In the genomic region with DNA sequence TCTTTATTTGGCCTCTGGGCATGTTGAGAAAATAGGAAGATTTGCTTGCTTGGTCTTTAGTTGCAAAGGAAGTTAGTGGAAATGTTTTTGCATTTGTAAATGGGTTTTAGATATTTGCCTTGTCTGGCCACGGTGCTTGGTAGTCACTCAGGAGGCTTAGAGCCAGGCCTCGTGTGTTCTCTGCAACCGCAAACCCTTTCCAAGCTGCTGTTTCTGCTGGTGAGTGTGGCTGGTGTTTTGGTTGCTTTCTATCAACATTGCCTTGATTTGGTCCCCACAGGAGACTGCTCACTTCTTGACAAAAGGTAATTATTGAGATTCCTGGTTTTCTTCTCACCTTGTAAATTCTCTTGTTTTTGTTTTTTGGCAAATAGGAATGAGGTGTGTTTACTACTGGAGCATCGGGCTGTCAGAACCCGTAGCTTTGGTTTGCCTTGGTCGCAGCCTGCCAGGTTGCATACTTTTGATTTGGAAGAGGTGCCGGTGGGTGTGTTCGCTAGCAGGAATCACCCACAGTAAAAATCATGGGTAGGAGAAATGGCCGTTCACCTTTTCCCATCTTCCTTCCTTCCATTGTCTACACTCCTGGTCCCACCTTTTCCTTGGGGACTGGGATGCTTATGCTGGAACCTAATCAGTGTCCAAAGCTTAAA, we compare ENCODE assay signal across 23 cellular contexts. TPM values are rescaled to one million over a fixed set of nuclear protein-coding genes. Genes with fewer than 3 reads are reported as not detected.
DNase-seq lines count a peak whose midpoint lies in the region; ATAC-seq and TF ChIP-seq lines count a peak whose summit lies in the region.
"Had no signal": no experiment of that assay in that cellular context is flagged by ENCODE, and none has a peak within 500 bp of the region (broad histone marks: within the 10 kb centered on the region; RNA-seq: fewer than 3 reads in every experiment).

No MANE protein-coding gene starts in this region.

- DNase-seq in AG20443 (ENCODE audit: low spot score) = peak; percentile 44
- DNase-seq in coronary artery (ENCODE audit: low spot score) = no peak
- no peak for DNase-seq in left ventricle myocardium superior
- DNase-seq in sciatic nerve (ENCODE audit: low spot score) = no peak
- no peak for DNase-seq in DMS153 treated with DMSO at 0.1 percent for 48 hours (lab: John Stamatoyannopoulos, UW; ENCODE audit: unreplicated experiment)
- no peak for DNase-seq in SHP77 treated with DMSO at 0.1 percent for 48 hours (lab: John Stamatoyannopoulos, UW)
- DNase-seq in NCI-H526 (lab: John Stamatoyannopoulos, UW) = no peak
- DNase-seq: activated CD4-positive, CD25-positive, alpha-beta regulatory T cell treated with anti-CD3 and anti-CD28 coated beads, Interleukin-2, amount 50 U/mL, for 72 hours; adrenal gland; endodermal cell; GDM1; HFFc6; KBM-7; NCI-H1048; NCI-H2081 treated with DMSO at 0.1 percent for 48 hours; NCI-H510A treated with DMSO at 0.1 percent for 48 hours; PC-9; stimulated activated CD4-positive, alpha-beta T cell treated with anti-CD3 and anti-CD28 coated beads, Interleukin-12 subunit alpha, Interleukin-12 subunit beta, amount 100 ng/mL, for 4 hours; T-helper 9 cell had no signal

- peak overlapping the region; percentile 42 to 69 for H3K27ac ChIP-seq in coronary artery
- H3K27ac ChIP-seq: A549, adrenal gland, parathyroid adenoma, PC-9 had no signal

- H3K4me3 ChIP-seq in coronary artery = no peak overlapping the region
- H3K4me3 ChIP-seq: A549, adrenal gland, PC-9 had no signal

- ATAC-seq in left ventricle myocardium superior (peak; percentile 72), sciatic nerve (peak; percentile 76), GM18858 (IDR thresholded peaks at IDR 0.05; ENCODE audit: unreplicated experiment) (no peak)
- ATAC-seq: A549, SK-N-SH treated with all-trans-retinoic acid at 6 μM for 48 hours had no signal

- TF ChIP-seq CTCF in coronary artery (IDR thresholded peaks at IDR 0.05) = no peak

- intact Hi-C loops in left ventricle myocardium superior (cut with micrococcal nuclease) = no loop called here
- intact Hi-C loops in sciatic nerve (cut with DNase I) = no loop called here

RNA-seq across cellular contexts. Expression of a gene that starts 15.8 kb away (rescaled TPM):
- total RNA-seq in left ventricle myocardium superior (10.1 TPM), sciatic nerve (47.1 TPM)
